In the genomic region with DNA sequence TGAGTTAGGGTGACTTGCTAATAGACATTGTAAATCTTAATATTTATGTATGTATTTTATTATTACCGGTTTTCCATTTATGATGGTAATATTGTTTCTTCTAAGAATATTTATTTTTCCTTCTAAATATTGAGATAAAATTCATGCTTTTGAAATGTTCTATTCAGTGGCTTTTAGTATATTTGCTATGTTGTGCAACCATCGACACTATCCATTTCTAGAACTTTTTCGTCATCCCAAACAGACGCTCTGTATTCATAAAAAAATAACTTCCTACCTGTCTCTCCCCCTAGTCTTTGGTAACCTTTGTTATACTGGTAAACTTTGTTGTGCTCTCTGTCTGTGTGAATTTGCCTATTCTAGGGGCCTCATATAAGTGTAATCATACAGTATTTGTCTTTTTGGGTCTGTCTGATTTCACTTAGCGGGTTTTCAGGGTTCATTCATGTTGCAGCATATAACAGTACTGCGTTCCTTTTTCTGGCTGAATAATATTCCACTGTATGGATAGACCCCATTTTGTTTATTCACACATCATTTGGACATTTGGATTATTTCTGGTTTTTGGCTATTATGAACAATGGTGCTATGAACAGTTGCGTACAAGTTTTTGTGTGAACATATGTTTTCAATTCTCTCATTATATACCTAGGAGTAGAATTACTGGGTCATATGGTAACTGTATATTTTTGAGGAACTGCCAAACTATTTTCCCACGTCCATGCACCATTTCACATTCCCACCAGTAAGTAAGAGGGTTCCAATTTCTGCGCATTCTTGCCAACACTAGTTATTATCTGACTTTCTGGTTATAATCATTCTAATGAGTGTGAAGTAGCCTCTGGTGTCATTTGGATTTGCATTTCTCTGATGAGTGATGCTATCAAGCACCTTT, we compare ENCODE assay signal across 1 cellular context.
TF ChIP-seq lines count a peak whose summit lies in the region.

No MANE protein-coding gene starts in this region.

TF ChIP-seq in SK-N-SH treated with all-trans-retinoic acid at 6 μM for 48 hours, 23 proteins besides CTCF, POLR2A, EP300 and RAD21 (continued from another document):
- TF ChIP-seq, protein P1, sequence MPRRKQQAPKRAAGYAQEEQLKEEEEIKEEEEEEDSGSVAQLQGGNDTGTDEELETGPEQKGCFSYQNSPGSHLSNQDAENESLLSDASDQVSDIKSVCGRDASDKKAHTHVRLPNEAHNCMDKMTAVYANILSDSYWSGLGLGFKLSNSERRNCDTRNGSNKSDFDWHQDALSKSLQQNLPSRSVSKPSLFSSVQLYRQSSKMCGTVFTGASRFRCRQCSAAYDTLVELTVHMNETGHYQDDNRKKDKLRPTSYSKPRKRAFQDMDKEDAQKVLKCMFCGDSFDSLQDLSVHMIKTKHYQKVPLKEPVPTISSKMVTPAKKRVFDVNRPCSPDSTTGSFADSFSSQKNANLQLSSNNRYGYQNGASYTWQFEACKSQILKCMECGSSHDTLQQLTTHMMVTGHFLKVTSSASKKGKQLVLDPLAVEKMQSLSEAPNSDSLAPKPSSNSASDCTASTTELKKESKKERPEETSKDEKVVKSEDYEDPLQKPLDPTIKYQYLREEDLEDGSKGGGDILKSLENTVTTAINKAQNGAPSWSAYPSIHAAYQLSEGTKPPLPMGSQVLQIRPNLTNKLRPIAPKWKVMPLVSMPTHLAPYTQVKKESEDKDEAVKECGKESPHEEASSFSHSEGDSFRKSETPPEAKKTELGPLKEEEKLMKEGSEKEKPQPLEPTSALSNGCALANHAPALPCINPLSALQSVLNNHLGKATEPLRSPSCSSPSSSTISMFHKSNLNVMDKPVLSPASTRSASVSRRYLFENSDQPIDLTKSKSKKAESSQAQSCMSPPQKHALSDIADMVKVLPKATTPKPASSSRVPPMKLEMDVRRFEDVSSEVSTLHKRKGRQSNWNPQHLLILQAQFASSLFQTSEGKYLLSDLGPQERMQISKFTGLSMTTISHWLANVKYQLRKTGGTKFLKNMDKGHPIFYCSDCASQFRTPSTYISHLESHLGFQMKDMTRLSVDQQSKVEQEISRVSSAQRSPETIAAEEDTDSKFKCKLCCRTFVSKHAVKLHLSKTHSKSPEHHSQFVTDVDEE (CRISPR knock-in tag; IDR thresholded peaks at IDR 0.05), result no peak
- TF ChIP-seq, protein P2, sequence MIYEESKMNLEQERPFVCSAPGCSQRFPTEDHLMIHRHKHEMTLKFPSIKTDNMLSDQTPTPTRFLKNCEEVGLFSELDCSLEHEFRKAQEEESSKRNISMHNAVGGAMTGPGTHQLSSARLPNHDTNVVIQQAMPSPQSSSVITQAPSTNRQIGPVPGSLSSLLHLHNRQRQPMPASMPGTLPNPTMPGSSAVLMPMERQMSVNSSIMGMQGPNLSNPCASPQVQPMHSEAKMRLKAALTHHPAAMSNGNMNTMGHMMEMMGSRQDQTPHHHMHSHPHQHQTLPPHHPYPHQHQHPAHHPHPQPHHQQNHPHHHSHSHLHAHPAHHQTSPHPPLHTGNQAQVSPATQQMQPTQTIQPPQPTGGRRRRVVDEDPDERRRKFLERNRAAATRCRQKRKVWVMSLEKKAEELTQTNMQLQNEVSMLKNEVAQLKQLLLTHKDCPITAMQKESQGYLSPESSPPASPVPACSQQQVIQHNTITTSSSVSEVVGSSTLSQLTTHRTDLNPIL (CRISPR knock-in tag; IDR thresholded peaks at IDR 0.05; ENCODE audit: low read depth), result no peak
- TF ChIP-seq, protein P3, sequence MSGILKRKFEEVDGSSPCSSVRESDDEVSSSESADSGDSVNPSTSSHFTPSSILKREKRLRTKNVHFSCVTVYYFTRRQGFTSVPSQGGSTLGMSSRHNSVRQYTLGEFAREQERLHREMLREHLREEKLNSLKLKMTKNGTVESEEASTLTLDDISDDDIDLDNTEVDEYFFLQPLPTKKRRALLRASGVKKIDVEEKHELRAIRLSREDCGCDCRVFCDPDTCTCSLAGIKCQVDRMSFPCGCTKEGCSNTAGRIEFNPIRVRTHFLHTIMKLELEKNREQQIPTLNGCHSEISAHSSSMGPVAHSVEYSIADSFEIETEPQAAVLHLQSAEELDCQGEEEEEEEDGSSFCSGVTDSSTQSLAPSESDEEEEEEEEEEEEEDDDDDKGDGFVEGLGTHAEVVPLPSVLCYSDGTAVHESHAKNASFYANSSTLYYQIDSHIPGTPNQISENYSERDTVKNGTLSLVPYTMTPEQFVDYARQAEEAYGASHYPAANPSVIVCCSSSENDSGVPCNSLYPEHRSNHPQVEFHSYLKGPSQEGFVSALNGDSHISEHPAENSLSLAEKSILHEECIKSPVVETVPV (CRISPR knock-in tag; IDR thresholded peaks at IDR 0.05), result 0 out of 2 replicates have a peak, but pooled peaks have one; percentile 43
- TF ChIP-seq ZFP3 (CRISPR knock-in tag; IDR thresholded peaks at IDR 0.05) (no peak), ISL1 (CRISPR knock-in tag; IDR thresholded peaks at IDR 0.05) (no peak), OSR1 (CRISPR knock-in tag; IDR thresholded peaks at IDR 0.05) (no peak), ESRRG (CRISPR knock-in tag; IDR thresholded peaks at IDR 0.05) (0 out of 2 replicates have a peak, but pooled peaks have one; percentile 59), TCF4 (CRISPR knock-in tag; IDR thresholded peaks at IDR 0.05; ENCODE audit: borderline replicate concordance) (no peak), PPARA (CRISPR knock-in tag; IDR thresholded peaks at IDR 0.05; ENCODE audit: borderline replicate concordance) (no peak), GLIS3 (CRISPR knock-in tag; IDR thresholded peaks at IDR 0.05) (peak; percentile 17; the same call in 1 of the 2 replicates), ARNTL (CRISPR knock-in tag; IDR thresholded peaks at IDR 0.05; ENCODE audit: borderline replicate concordance, low read depth) (no peak), ZNF8 (CRISPR knock-in tag; IDR thresholded peaks at IDR 0.05) (no peak)
- TF ChIP-seq, protein P4, sequence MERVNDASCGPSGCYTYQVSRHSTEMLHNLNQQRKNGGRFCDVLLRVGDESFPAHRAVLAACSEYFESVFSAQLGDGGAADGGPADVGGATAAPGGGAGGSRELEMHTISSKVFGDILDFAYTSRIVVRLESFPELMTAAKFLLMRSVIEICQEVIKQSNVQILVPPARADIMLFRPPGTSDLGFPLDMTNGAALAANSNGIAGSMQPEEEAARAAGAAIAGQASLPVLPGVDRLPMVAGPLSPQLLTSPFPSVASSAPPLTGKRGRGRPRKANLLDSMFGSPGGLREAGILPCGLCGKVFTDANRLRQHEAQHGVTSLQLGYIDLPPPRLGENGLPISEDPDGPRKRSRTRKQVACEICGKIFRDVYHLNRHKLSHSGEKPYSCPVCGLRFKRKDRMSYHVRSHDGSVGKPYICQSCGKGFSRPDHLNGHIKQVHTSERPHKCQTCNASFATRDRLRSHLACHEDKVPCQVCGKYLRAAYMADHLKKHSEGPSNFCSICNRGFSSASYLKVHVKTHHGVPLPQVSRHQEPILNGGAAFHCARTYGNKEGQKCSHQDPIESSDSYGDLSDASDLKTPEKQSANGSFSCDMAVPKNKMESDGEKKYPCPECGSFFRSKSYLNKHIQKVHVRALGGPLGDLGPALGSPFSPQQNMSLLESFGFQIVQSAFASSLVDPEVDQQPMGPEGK (CRISPR knock-in tag; IDR thresholded peaks at IDR 0.05; ENCODE audit: borderline replicate concordance), result no peak
